11 cellular contexts compared by ENCODE assay signal in genomic region chr9:111743275-111743674, GRCh38. TPM values are rescaled to one million over a fixed set of nuclear protein-coding genes. Genes with fewer than 3 reads are reported as not detected.
DNase-seq lines count a peak whose midpoint lies in the region; TF ChIP-seq lines count a peak whose summit lies in the region.
"Had no signal": no experiment of that assay in that cellular context is flagged by ENCODE, and none has a peak within 500 bp of the region (broad histone marks: within the 10 kb centered on the region; RNA-seq: fewer than 3 reads in every experiment).

No MANE protein-coding gene starts in this region.

- no peaks in the 10 kb centered on the region for H3K9me3 Mint-ChIP-seq in activated T-helper 2 cell treated with anti-CD3 and anti-CD28 coated beads, Interferon-gamma antibody, Interleukin-2, Interleukin-4, amounts not matched to agents 10 μg/mL and 5 μg/mL and 100 μg/mL, durations not matched to agents 14 hours and 24 hours and 36 hours
- no peaks in the 10 kb centered on the region for H3K9me3 Mint-ChIP-seq in endothelial cell (ENCODE audit: unreplicated experiment)
- H3K9me3 Mint-ChIP-seq: GM23338 had no signal

- no peak overlapping the region for H3K4me3 ChIP-seq in SJSA1
- H3K4me3 ChIP-seq: body of pancreas, GM23338 had no signal

- no peak for TF ChIP-seq CTCF in endothelial cell (IDR thresholded peaks at IDR 0.05; ENCODE audit: unreplicated experiment)

- 0 out of 2 replicates have a peak, but pooled peaks cover 8% of the 10 kb centered on the region for H3K4me1 ChIP-seq in SJSA1 (replicated peaks)
- H3K4me1 ChIP-seq: body of pancreas had no signal

- peak; percentile 56 for DNase-seq in activated CD4-positive, alpha-beta T cell treated with anti-CD3 and anti-CD28 coated beads for 48 hours
- DNase-seq in activated CD4-positive, alpha-beta T cell treated with anti-CD3 and anti-CD28 coated beads, Interleukin-2, amount 50 U/mL, for 4 hours = no peak
- DNase-seq in SJSA1 (ENCODE audit: low read depth in 1 of 2, low spot score in 2 of 2) (no peak), fibroblast of gingiva (ENCODE audit: low read depth) (peak; percentile 91), endothelial cell (ENCODE audit: low spot score) (no peak), NCI-H748 (lab: John Stamatoyannopoulos, UW; ENCODE audit: unreplicated experiment) (no peak)
- peak; percentile 11 to 25 for DNase-seq in stimulated activated CD4-positive, alpha-beta T cell treated with anti-CD3 and anti-CD28 coated beads, Interleukin-4, amount 100 ng/mL, for 48 hours (ENCODE audit: low read depth in 2 of 2)
- DNase-seq in activated T-helper 2 cell treated with anti-CD3 and anti-CD28 coated beads, Interferon-gamma antibody, Interleukin-2, Interleukin-4, amounts not matched to agents 10 μg/mL and 5 μg/mL and 100 μg/mL, durations not matched to agents 14 hours and 24 hours and 36 hours (ENCODE audit: low spot score) = no peak
- DNase-seq: body of pancreas, NCI-H2171 had no signal

- no peak overlapping the region for H3K4me3 Mint-ChIP-seq in activated T-helper 2 cell treated with anti-CD3 and anti-CD28 coated beads, Interferon-gamma antibody, Interleukin-2, Interleukin-4, amounts not matched to agents 10 μg/mL and 5 μg/mL and 100 μg/mL, durations not matched to agents 14 hours and 24 hours and 36 hours (ENCODE audit: low read depth)
- H3K4me3 Mint-ChIP-seq in endothelial cell (ENCODE audit: unreplicated experiment) = no peak overlapping the region
- H3K4me3 Mint-ChIP-seq: GM23338 had no signal

- peak overlapping the region; percentile 19; the same call in 1 of the 2 replicates for H3K27ac ChIP-seq in SJSA1
- H3K27ac ChIP-seq: body of pancreas had no signal

- H3K27me3 ChIP-seq in SJSA1 (replicated peaks) = no peaks in the 10 kb centered on the region
- H3K27me3 ChIP-seq: body of pancreas had no signal

- H3K4me1 Mint-ChIP-seq in activated T-helper 2 cell treated with anti-CD3 and anti-CD28 coated beads, Interferon-gamma antibody, Interleukin-2, Interleukin-4, amounts not matched to agents 10 μg/mL and 5 μg/mL and 100 μg/mL, durations not matched to agents 14 hours and 24 hours and 36 hours (ENCODE audit: low read depth) = peaks cover 2% of the 10 kb centered on the region
- H3K4me1 Mint-ChIP-seq in endothelial cell (ENCODE audit: unreplicated experiment) = no peaks in the 10 kb centered on the region
- H3K4me1 Mint-ChIP-seq: GM23338 had no signal

- no peak overlapping the region for H3K27ac Mint-ChIP-seq in activated T-helper 2 cell treated with anti-CD3 and anti-CD28 coated beads, Interferon-gamma antibody, Interleukin-2, Interleukin-4, amounts not matched to agents 10 μg/mL and 5 μg/mL and 100 μg/mL, durations not matched to agents 14 hours and 24 hours and 36 hours
- no peak overlapping the region for H3K27ac Mint-ChIP-seq in endothelial cell (ENCODE audit: unreplicated experiment)
- H3K27ac Mint-ChIP-seq: GM23338 had no signal

- no peaks in the 10 kb centered on the region for H3K36me3 Mint-ChIP-seq in activated T-helper 2 cell treated with anti-CD3 and anti-CD28 coated beads, Interferon-gamma antibody, Interleukin-2, Interleukin-4, amounts not matched to agents 10 μg/mL and 5 μg/mL and 100 μg/mL, durations not matched to agents 14 hours and 24 hours and 36 hours (ENCODE audit: low read depth)
- H3K36me3 Mint-ChIP-seq in endothelial cell (ENCODE audit: low read depth, unreplicated experiment) = peaks cover 4% of the 10 kb centered on the region

- intact Hi-C loops in activated T-helper 2 cell treated with anti-CD3 and anti-CD28 coated beads, Interferon-gamma antibody, Interleukin-2, Interleukin-4, amounts not matched to agents 10 μg/mL and 5 μg/mL and 100 μg/mL, durations not matched to agents 14 hours and 24 hours and 36 hours (cut with micrococcal nuclease) = no loop called here

- H3K9me3 ChIP-seq in SJSA1 (replicated peaks) = no peaks in the 10 kb centered on the region
- H3K9me3 ChIP-seq: body of pancreas had no signal

- no peaks in the 10 kb centered on the region for H3K36me3 ChIP-seq in SJSA1

- no peaks in the 10 kb centered on the region for H3K27me3 Mint-ChIP-seq in activated T-helper 2 cell treated with anti-CD3 and anti-CD28 coated beads, Interferon-gamma antibody, Interleukin-2, Interleukin-4, amounts not matched to agents 10 μg/mL and 5 μg/mL and 100 μg/mL, durations not matched to agents 14 hours and 24 hours and 36 hours (ENCODE audit: low read depth)
- H3K27me3 Mint-ChIP-seq in endothelial cell (ENCODE audit: unreplicated experiment) = no peaks in the 10 kb centered on the region

RNA-seq across cellular contexts. Expression of gene SHOC1, which starts 51.5 kb away (rescaled TPM):
- total RNA-seq in SJSA1 (2014; rRNA removed; shearing (Covaris generic)) = not detected in 2 replicates
- total RNA-seq in activated T-helper 2 cell treated with anti-CD3 and anti-CD28 coated beads, Interferon-gamma antibody, Interleukin-2, Interleukin-4, amounts not matched to agents 10 μg/mL and 5 μg/mL and 100 μg/mL, durations not matched to agents 14 hours and 24 hours and 36 hours = not detected in 2 replicates
- not detected for total RNA-seq in endothelial cell (ENCODE audit: unreplicated experiment)
- total RNA-seq: GM23338 had no signal

Comparison
In these comparisons a context has a peak if more than half of its experiments do, and no peak if none do; other contexts are left out.
1. DNase-seq: peak in activated CD4-positive, alpha-beta T cell treated with anti-CD3 and anti-CD28 coated beads for 48 hours (single experiment), fibroblast of gingiva (single experiment) and stimulated activated CD4-positive, alpha-beta T cell treated with anti-CD3 and anti-CD28 coated beads, Interleukin-4, amount 100 ng/mL, for 48 hours (2 of 2); none in activated CD4-positive, alpha-beta T cell treated with anti-CD3 and anti-CD28 coated beads, Interleukin-2, amount 50 U/mL, for 4 hours (0 of 2), SJSA1 (0 of 2), activated T-helper 2 cell treated with anti-CD3 and anti-CD28 coated beads, Interferon-gamma antibody, Interleukin-2, Interleukin-4, amounts not matched to agents 10 μg/mL and 5 μg/mL and 100 μg/mL, durations not matched to agents 14 hours and 24 hours and 36 hours (single experiment), endothelial cell (single experiment) and NCI-H748 (single experiment).